Comparison of ENCODE assay signal across 21 cellular contexts in the genomic region with DNA sequence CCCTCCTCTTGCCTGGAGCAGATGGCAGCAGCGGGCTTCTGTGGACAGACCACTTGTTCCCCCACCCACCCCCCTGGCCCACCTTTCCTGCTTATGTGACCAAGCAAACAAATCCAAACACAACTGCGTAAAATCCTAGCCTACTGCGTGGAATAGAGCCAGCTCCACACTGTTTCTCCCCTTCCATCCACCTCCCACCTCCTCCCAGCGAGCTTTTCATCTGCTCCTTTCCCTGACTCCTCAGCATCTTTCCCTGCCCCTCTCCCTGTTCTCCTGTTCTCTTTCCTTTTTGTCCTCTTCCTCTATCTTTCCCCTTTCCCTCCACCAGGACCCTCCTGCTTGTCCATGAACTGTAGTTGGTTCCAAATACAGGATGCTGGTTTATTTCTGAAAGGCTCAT. TPM values are rescaled to one million over a fixed set of nuclear protein-coding genes. Genes with fewer than 3 reads are reported as not detected.
DNase-seq lines count a peak whose midpoint lies in the region; ATAC-seq and TF ChIP-seq lines count a peak whose summit lies in the region.
"Had no signal": no experiment of that assay in that cellular context is flagged by ENCODE, and none has a peak within 500 bp of the region (broad histone marks: within the 10 kb centered on the region; RNA-seq: fewer than 3 reads in every experiment).

No MANE protein-coding gene starts in this region.

- H4K8ac ChIP-seq in H9 (replicated peaks; ENCODE audit: insufficient read length, low read depth, low read length), result no peak overlapping the region

- no peak overlapping the region for H2BK15ac ChIP-seq in H9 (ENCODE audit: low read depth, low read length)

- no CpG with 5 or more reads among the region's 4 CpGs for WGBS in H9 (ENCODE audit: extremely low coverage, insufficient read length, low lambda C conversion rate)

- no peak overlapping the region for H3T11ph ChIP-seq in H9 (ENCODE audit: low read length)

- H3K23ac ChIP-seq in H9 (ENCODE audit: insufficient read length, low read depth, low read length), result no peak overlapping the region

- no peaks in the 10 kb centered on the region for H3K27me3 ChIP-seq in H9 (ENCODE audit: insufficient read depth, low read length)

- no peak overlapping the region; a peak in 1 of 7 replicates for H3K27ac Mint-ChIP-seq in H9
- peak overlapping the region; percentile 20 for H3K27ac Mint-ChIP-seq in stimulated activated effector memory CD8-positive, alpha-beta T cell treated with anti-CD3 and anti-CD28 coated beads, Interleukin-12 subunit alpha, Interleukin-12 subunit beta, amount 100 ng/mL, for 72 hours
- H3K27ac Mint-ChIP-seq: CD4-positive, alpha-beta T cell; T-helper 17 cell had no signal

- no peak overlapping the region for H2AFZ ChIP-seq in H9 (ENCODE audit: low read length)

- H3K79me2 ChIP-seq in H9 (ENCODE audit: insufficient read depth, low read length), result no peaks in the 10 kb centered on the region

- no peak overlapping the region for H2BK12ac ChIP-seq in H9 (ENCODE audit: insufficient read length, low read depth, low read length)

- 0 out of 2 replicates have a peak overlapping the region, but pooled peaks have one; percentile 28 for H3K14ac ChIP-seq in H9 (ENCODE audit: insufficient read depth, low read length)

- no peak overlapping the region for H4K5ac ChIP-seq in H9 (ENCODE audit: insufficient read length, low read depth, low read length)

- no peak overlapping the region for H3K56ac ChIP-seq in H9 (ENCODE audit: insufficient read length, low read depth, low read length)

- H3K4ac ChIP-seq in H9 (ENCODE audit: low read depth, low read length), result no peak overlapping the region

- H3K4me3 Mint-ChIP-seq in H9, result no peak overlapping the region
- H3K4me3 Mint-ChIP-seq in stimulated activated effector memory CD8-positive, alpha-beta T cell treated with anti-CD3 and anti-CD28 coated beads, Interleukin-12 subunit alpha, Interleukin-12 subunit beta, amount 100 ng/mL, for 72 hours, result no peak overlapping the region
- H3K4me3 Mint-ChIP-seq: CD4-positive, alpha-beta T cell; T-helper 17 cell had no signal

- no peak overlapping the region for H3K9ac ChIP-seq in H9 (ENCODE audit: extremely low read depth, insufficient read length, low read length)

- H3K4me1 Mint-ChIP-seq in H9, result peaks cover 17 to 29% of the 10 kb centered on the region in 2 experiments
- H3K4me1 Mint-ChIP-seq in stimulated activated effector memory CD8-positive, alpha-beta T cell treated with anti-CD3 and anti-CD28 coated beads, Interleukin-12 subunit alpha, Interleukin-12 subunit beta, amount 100 ng/mL, for 72 hours, result no peaks in the 10 kb centered on the region

- ATAC-seq in stimulated activated effector memory CD8-positive, alpha-beta T cell treated with anti-CD3 and anti-CD28 coated beads, Interleukin-12 subunit alpha, Interleukin-12 subunit beta, amount 100 ng/mL, for 72 hours, result no peak
- ATAC-seq: T-helper 17 cell had no signal

- no peaks in the 10 kb centered on the region for H4K20me1 ChIP-seq in H9 (ENCODE audit: control insufficient read depth, insufficient read depth, insufficient read length)

- no peak overlapping the region for H2BK120ac ChIP-seq in H9 (ENCODE audit: low read depth, low read length, poor library complexity, severe bottlenecking)

- H2BK20ac ChIP-seq in H9 (ENCODE audit: low read depth, low read length, poor library complexity, severe bottlenecking), result no peak overlapping the region

- H2AK5ac ChIP-seq in H9 (ENCODE audit: insufficient read length, low read length), result no peak overlapping the region

- H3K18ac ChIP-seq in H9 (ENCODE audit: insufficient read length, low read depth, low read length), result no peak overlapping the region

- H3K27ac ChIP-seq in H9 (ENCODE audit: insufficient read length, low read depth, low read length), result no peak overlapping the region
- H3K27ac ChIP-seq: SK-N-MC had no signal

- no peaks in the 10 kb centered on the region for H3K23me2 ChIP-seq in H9 (ENCODE audit: insufficient read length, low read depth, low read length, poor library complexity, severe bottlenecking)

- peaks cover 2% of the 10 kb centered on the region; the same call in 1 of the 2 replicates for H3K4me1 ChIP-seq in H9 (ENCODE audit: insufficient read depth, low read length)

- H3K4me2 ChIP-seq in H9 (ENCODE audit: insufficient read depth, insufficient read length, low read length), result no peak overlapping the region

- no peak overlapping the region for H2BK5ac ChIP-seq in H9 (ENCODE audit: insufficient read length, low read length)

- DNase-seq in H9, result no peak
- peak; percentile 38 for DNase-seq in NCI-H1694 (lab: John Stamatoyannopoulos, UW)
- peak; percentile 86 for DNase-seq in NCI-H69 (lab: John Stamatoyannopoulos, UW)
- DNase-seq in stimulated activated effector memory CD8-positive, alpha-beta T cell treated with anti-CD3 and anti-CD28 coated beads, Interleukin-12 subunit alpha, Interleukin-12 subunit beta, amount 100 ng/mL, for 72 hours (ENCODE audit: low spot score in 2 of 2), result no peak
- no peak for DNase-seq in NCI-H2081 treated with DMSO at 0.1 percent for 48 hours (lab: John Stamatoyannopoulos, UW)
- DNase-seq in SIG-M5 treated with dmso at 0.1 percent for 504 hours (lab: John Stamatoyannopoulos, UW; ENCODE audit: unreplicated experiment), result no peak
- no peak for DNase-seq in NCI-H146 treated with DMSO at 0.1 percent for 48 hours (lab: John Stamatoyannopoulos, UW; ENCODE audit: unreplicated experiment)
- DNase-seq: CD4-positive, alpha-beta T cell; COR-L47; DMS79; Kasumi-1; NCI-H187 treated with DMSO at 0.1 percent for 48 hours; NCI-H2171; NCI-H345; NCI-H526 treated with DMSO at 0.1 percent for 48 hours; Right ventricle myocardium superior; SW 1271; T-helper 17 cell had no signal

- H3K36me3 Mint-ChIP-seq in H9 (ENCODE audit: insufficient read depth in 1 of 3, low read depth in 3 of 3), result no peaks in the 10 kb centered on the region
- H3K36me3 Mint-ChIP-seq in stimulated activated effector memory CD8-positive, alpha-beta T cell treated with anti-CD3 and anti-CD28 coated beads, Interleukin-12 subunit alpha, Interleukin-12 subunit beta, amount 100 ng/mL, for 72 hours, result no peaks in the 10 kb centered on the region

- no peaks in the 10 kb centered on the region for H3K9me3 ChIP-seq in H9 (ENCODE audit: control insufficient read depth, low read depth, low read length)

- no peak for TF ChIP-seq CTCF in H9 (conservative IDR thresholded peaks at IDR 0.05)

- no peak overlapping the region for H4K91ac ChIP-seq in H9 (ENCODE audit: insufficient read length, low read depth, low read length)

- 0 out of 5 replicates have a peak, but pooled peaks cover 0 to 2% of the 10 kb centered on the region in 2 experiments for H3K9me3 Mint-ChIP-seq in H9
- no peaks in the 10 kb centered on the region for H3K9me3 Mint-ChIP-seq in stimulated activated effector memory CD8-positive, alpha-beta T cell treated with anti-CD3 and anti-CD28 coated beads, Interleukin-12 subunit alpha, Interleukin-12 subunit beta, amount 100 ng/mL, for 72 hours
- H3K9me3 Mint-ChIP-seq: CD4-positive, alpha-beta T cell had no signal

- no peaks in the 10 kb centered on the region for H3K79me1 ChIP-seq in H9 (ENCODE audit: insufficient read depth, low read depth, low read length, poor library complexity, severe bottlenecking)

- no peaks in the 10 kb centered on the region; the same call in 1 of the 2 replicates for H3K27me3 Mint-ChIP-seq in H9 (ENCODE audit: low read depth)

RNA-seq across cellular contexts. Expression of gene RGS8, which starts 27.4 kb away (rescaled TPM):
- 0.07 TPM in 1 of 2 replicates, not detected in the other for total RNA-seq in H9 (2021)
- total RNA-seq: CD4-positive, alpha-beta T cell; H4; MCF 10A; Right ventricle myocardium superior; T-helper 17 cell had no signal

RNA-seq across cellular contexts. Expression of gene RGS16, which starts 52.8 kb away (rescaled TPM):
- total RNA-seq in H9 (2021), result 6.8 and 6.9 TPM in 2 replicates

Comparison
In these comparisons a context has a peak if more than half of its experiments do, and no peak if none do; other contexts are left out.
1. DNase-seq: peak in NCI-H1694 (single experiment) and NCI-H69 (single experiment); none in H9 (single experiment), stimulated activated effector memory CD8-positive, alpha-beta T cell treated with anti-CD3 and anti-CD28 coated beads, Interleukin-12 subunit alpha, Interleukin-12 subunit beta, amount 100 ng/mL, for 72 hours (0 of 2), NCI-H2081 treated with DMSO at 0.1 percent for 48 hours (single experiment), SIG-M5 treated with dmso at 0.1 percent for 504 hours (single experiment) and NCI-H146 treated with DMSO at 0.1 percent for 48 hours (single experiment).